In genomic region chr11:12229450-12230229, GRCh38 we compare ENCODE assay signal across 17 cellular contexts.
DNase-seq lines count a peak whose midpoint lies in the region; ATAC-seq and TF ChIP-seq lines count a peak whose summit lies in the region.
"Had no signal": no experiment of that assay in that cellular context is flagged by ENCODE, and none has a peak within 500 bp of the region (broad histone marks: within the 10 kb centered on the region; RNA-seq: fewer than 3 reads in every experiment).

No MANE protein-coding gene starts in this region.

- intact Hi-C loops in activated CD4-positive, alpha-beta T cell treated with anti-CD3 and anti-CD28 coated beads for 36 hours (cut with DNase I, micrococcal nuclease): no loop called here
- intact Hi-C loops in IMR-90 (cut with micrococcal nuclease) (loop anchor here (10.0 kb wide), 1 partner anchor 145 kb away; no protein-coding TSS in a partner anchor), left ventricle myocardium superior (cut with micrococcal nuclease) (no loop called here)

- no peak for TF ChIP-seq POLR2A in IMR-90 (IDR thresholded peaks at IDR 0.05; ENCODE audit: low read depth, low read length)

- H3K4me3 ChIP-seq in IMR-90 (ENCODE audit: insufficient read depth, low read depth, low read length): no peak overlapping the region

- no peak for ATAC-seq in activated CD4-positive, alpha-beta T cell treated with anti-CD3 and anti-CD28 coated beads for 36 hours
- ATAC-seq in IMR-90 (ENCODE audit: low read depth) (no peak), left ventricle myocardium superior (peak; percentile 31), GM21786 (IDR thresholded peaks at IDR 0.05; ENCODE audit: unreplicated experiment) (no peak)
- ATAC-seq in stimulated activated effector memory CD8-positive, alpha-beta T cell treated with anti-CD3 and anti-CD28 coated beads, Interleukin-12 subunit alpha, Interleukin-12 subunit beta, amount 100 ng/mL, for 72 hours: no peak
- ATAC-seq: activated T-cell treated with anti-CD3 and anti-CD28 coated beads, Interleukin-2, amount 50 U/mL, for 4 hours had no signal

- peak overlapping the region; percentile 39 for H2AK9ac ChIP-seq in IMR-90 (replicated peaks; ENCODE audit: low read depth, low read length, poor library complexity)

- POLR2A ChIA-PET in activated CD4-positive, alpha-beta T cell treated with anti-CD3 and anti-CD28 coated beads for 36 hours (lab: Charles Lee): no interaction called here
- POLR2A ChIA-PET in IMR-90 (lab: Charles Lee; ENCODE audit: unreplicated experiment): no interaction called here

- peak overlapping the region; percentile 10; the same call in 1 of the 2 replicates for H3K27ac ChIP-seq in IMR-90 (ENCODE audit: insufficient read depth, low read length)
- H3K27ac ChIP-seq: KMS-11 had no signal

- H4K5ac ChIP-seq in IMR-90 (ENCODE audit: low read depth, low read length): no peak overlapping the region

- H3K79me1 ChIP-seq in IMR-90 (ENCODE audit: low read depth in 1 of 2, low read length in 2 of 2): peaks cover 26 to 74% of the 10 kb centered on the region in 2 experiments

- H4K8ac ChIP-seq in IMR-90 (ENCODE audit: low read depth in 2 of 2, low read length in 2 of 2): peak overlapping the region in 1 of 2 experiments; percentile 19; a peak in 1 of 4 replicates

- H3K9ac ChIP-seq in IMR-90 (ENCODE audit: low read depth, low read length): no peak overlapping the region
- H3K9ac ChIP-seq: KMS-11 had no signal

- H3K9me3 Mint-ChIP-seq in activated CD4-positive, alpha-beta T cell treated with anti-CD3 and anti-CD28 coated beads for 36 hours (ENCODE audit: low read depth): no peaks in the 10 kb centered on the region
- H3K9me3 Mint-ChIP-seq in stimulated activated effector memory CD8-positive, alpha-beta T cell treated with anti-CD3 and anti-CD28 coated beads, Interleukin-12 subunit alpha, Interleukin-12 subunit beta, amount 100 ng/mL, for 72 hours: no peaks in the 10 kb centered on the region
- H3K9me3 Mint-ChIP-seq: activated B cell treated with CpG ODN at 0.5 μM for 24 hours; activated T-cell treated with anti-CD3 and anti-CD28 coated beads, Interleukin-2, amount 50 U/mL, for 4 hours; neural crest cell had no signal

- peaks cover 81% of the 10 kb centered on the region for H3K36me3 Mint-ChIP-seq in activated CD4-positive, alpha-beta T cell treated with anti-CD3 and anti-CD28 coated beads for 36 hours (ENCODE audit: low read depth)
- peaks cover 99% of the 10 kb centered on the region for H3K36me3 Mint-ChIP-seq in stimulated activated effector memory CD8-positive, alpha-beta T cell treated with anti-CD3 and anti-CD28 coated beads, Interleukin-12 subunit alpha, Interleukin-12 subunit beta, amount 100 ng/mL, for 72 hours

- H3K18ac ChIP-seq in IMR-90 (ENCODE audit: low read depth, low read length): no peak overlapping the region; the same call in 1 of the 2 replicates

- peaks cover 14% of the 10 kb centered on the region for H3K9me1 ChIP-seq in IMR-90 (ENCODE audit: insufficient read depth, low read length)

- 0 out of 2 replicates have a peak, but pooled peaks cover 2% of the 10 kb centered on the region for H3K4me1 ChIP-seq in IMR-90 (ENCODE audit: control insufficient read depth, insufficient read depth, low read length)

- H3K23ac ChIP-seq in IMR-90 (ENCODE audit: low read depth, low read length): no peak overlapping the region

- peak overlapping the region; percentile 6; the same call in 1 of the 2 replicates for H3K14ac ChIP-seq in IMR-90 (replicated peaks; ENCODE audit: low read depth, low read length)

- BruUV-seq in IMR-90 (replicated peaks; lab: Mats Ljungman, UMichigan): no TSS peak

- H4K20me1 ChIP-seq in IMR-90 (ENCODE audit: insufficient read depth, low read length): no peaks in the 10 kb centered on the region

- peak overlapping the region; percentile 62; the same call in 2 of the 3 replicates for H2BK15ac ChIP-seq in IMR-90 (ENCODE audit: low read depth, low read length)

- H3K27ac Mint-ChIP-seq in activated CD4-positive, alpha-beta T cell treated with anti-CD3 and anti-CD28 coated beads for 36 hours: peak overlapping the region; percentile 47
- H3K27ac Mint-ChIP-seq in stimulated activated effector memory CD8-positive, alpha-beta T cell treated with anti-CD3 and anti-CD28 coated beads, Interleukin-12 subunit alpha, Interleukin-12 subunit beta, amount 100 ng/mL, for 72 hours: peak overlapping the region; percentile 89
- H3K27ac Mint-ChIP-seq: activated B cell treated with CpG ODN at 0.5 μM for 24 hours had no signal

- TF ChIP-seq CTCF in IMR-90 (conservative IDR thresholded peaks at IDR 0.05; ENCODE audit: low read depth, low read length): no peak

- in situ Hi-C loops in IMR-90 (cut with MboI; ENCODE audit: low sequenced_read_pairs): loop anchor here (10.0 kb wide), 1 partner anchor 115 kb away; the partner anchor contains the start of gene MICAL2

- no CpG with 5 or more reads among the region's 7 CpGs for whole genome bisulfite sequencing in IMR-90 (ENCODE audit: extremely low coverage in 2 of 2, insufficient read length in 1 of 2), 2 experiments

- peaks cover 56% of the 10 kb centered on the region for H3K36me3 ChIP-seq in IMR-90 (ENCODE audit: control insufficient read depth, insufficient read depth, low read length)

- H3K4me1 Mint-ChIP-seq in activated CD4-positive, alpha-beta T cell treated with anti-CD3 and anti-CD28 coated beads for 36 hours: peaks cover 19% of the 10 kb centered on the region
- H3K4me1 Mint-ChIP-seq in stimulated activated effector memory CD8-positive, alpha-beta T cell treated with anti-CD3 and anti-CD28 coated beads, Interleukin-12 subunit alpha, Interleukin-12 subunit beta, amount 100 ng/mL, for 72 hours: peaks cover 41% of the 10 kb centered on the region

- H2AFZ ChIP-seq in IMR-90 (replicated peaks; ENCODE audit: low read length, poor library complexity): no peak overlapping the region

- no peaks in the 10 kb centered on the region for H3K27me3 Mint-ChIP-seq in activated CD4-positive, alpha-beta T cell treated with anti-CD3 and anti-CD28 coated beads for 36 hours

- no peak overlapping the region for H3K4ac ChIP-seq in IMR-90 (ENCODE audit: low read depth, low read length)

- H4K91ac ChIP-seq in IMR-90 (ENCODE audit: insufficient read depth, low read depth, low read length): peak overlapping the region; percentile 38; the same call in 1 of the 2 replicates

- peak overlapping the region; percentile 56; the same call in 1 of the 2 replicates for H2AK5ac ChIP-seq in IMR-90 (ENCODE audit: low read depth, low read length)

- CTCF ChIA-PET in activated CD4-positive, alpha-beta T cell treated with anti-CD3 and anti-CD28 coated beads for 36 hours (lab: Charles Lee): interaction anchor here (0.8 kb wide), 1 partner anchor 52 kb away, joined by 4 read pairs; no protein-coding TSS in a partner anchor
- CTCF ChIA-PET in IMR-90 (lab: Yijun Ruan, JAX): no interaction called here

- H3K56ac ChIP-seq in IMR-90 (ENCODE audit: extremely low read depth, insufficient read depth, low read length): no peak overlapping the region

- no peak overlapping the region for H3K4me3 Mint-ChIP-seq in activated CD4-positive, alpha-beta T cell treated with anti-CD3 and anti-CD28 coated beads for 36 hours
- H3K4me3 Mint-ChIP-seq in stimulated activated effector memory CD8-positive, alpha-beta T cell treated with anti-CD3 and anti-CD28 coated beads, Interleukin-12 subunit alpha, Interleukin-12 subunit beta, amount 100 ng/mL, for 72 hours: no peak overlapping the region
- H3K4me3 Mint-ChIP-seq: activated B cell treated with CpG ODN at 0.5 μM for 24 hours; activated T-cell treated with anti-CD3 and anti-CD28 coated beads, Interleukin-2, amount 50 U/mL, for 4 hours; neural crest cell had no signal

- no peak overlapping the region; the same call in 1 of the 2 replicates for H2BK120ac ChIP-seq in IMR-90 (ENCODE audit: low read depth, low read length)

- H3K9me3 ChIP-seq in IMR-90 (ENCODE audit: control insufficient read depth, insufficient read depth, low read length): no peaks in the 10 kb centered on the region

- DNase-seq in activated CD4-positive, alpha-beta T cell treated with anti-CD3 and anti-CD28 coated beads for 36 hours: no peak
- DNase-seq in activated CD4-positive, alpha-beta T cell treated with anti-CD3 and anti-CD28 coated beads, Interleukin-2, amount 50 U/mL, for 4 hours: no peak
- no peak for DNase-seq in IMR-90
- DNase-seq in left ventricle myocardium superior: no peak
- no peak for DNase-seq in stimulated activated effector memory CD8-positive, alpha-beta T cell treated with anti-CD3 and anti-CD28 coated beads, Interleukin-12 subunit alpha, Interleukin-12 subunit beta, amount 100 ng/mL, for 72 hours (ENCODE audit: low spot score in 2 of 2)
- no peak for DNase-seq in dermis blood vessel endothelial cell
- no peak for DNase-seq in NCI-H2081 (lab: John Stamatoyannopoulos, UW)
- DNase-seq: activated B cell treated with CpG ODN at 0.5 μM for 24 hours; activated T-cell treated with anti-CD3 and anti-CD28 coated beads, Interleukin-2, amount 50 U/mL, for 4 hours; anterior cingulate cortex; H7; hypothalamus; NCI-H1436; NCI-H510A had no signal

- dilution Hi-C loops in IMR-90 (cut with HindIII; ENCODE audit: low sequenced_read_pairs, unreplicated experiment): no loop called here

- H3K4me2 ChIP-seq in IMR-90 (ENCODE audit: low read depth, low read length): no peak overlapping the region
- H3K4me2 ChIP-seq: KMS-11 had no signal

- no peak for TF ChIP-seq RAD21 in IMR-90 (IDR thresholded peaks at IDR 0.05; ENCODE audit: low read length)

- peak overlapping the region; percentile 17 for H2BK5ac ChIP-seq in IMR-90 (ENCODE audit: low read depth, low read length, poor library complexity, severe bottlenecking)

- H2BK20ac ChIP-seq in IMR-90 (ENCODE audit: low read depth, low read length): peak overlapping the region; percentile 3; the same call in 1 of the 2 replicates

- H3K27me3 ChIP-seq in IMR-90 (ENCODE audit: control insufficient read depth, insufficient read depth, low read length): no peaks in the 10 kb centered on the region

TF ChIP-seq in IMR-90, 13 proteins besides CTCF, POLR2A, EP300 and RAD21 (continues in another document):
- TF ChIP-seq CEBPB (IDR thresholded peaks at IDR 0.05; ENCODE audit: low read depth, low read length) (no peak), MAZ (IDR thresholded peaks at IDR 0.05; ENCODE audit: borderline replicate concordance, low read depth, low read length) (no peak), BHLHE40 (IDR thresholded peaks at IDR 0.05; ENCODE audit: low read depth, low read length) (no peak), MXI1 (IDR thresholded peaks at IDR 0.05; ENCODE audit: borderline replicate concordance, low read depth, low read length) (no peak), MAFK (IDR thresholded peaks at IDR 0.05; ENCODE audit: low read depth, low read length) (no peak), RFX5 (IDR thresholded peaks at IDR 0.05; ENCODE audit: low read depth, low read length) (no peak), NFE2L2 (IDR thresholded peaks at IDR 0.05; ENCODE audit: low read depth, low read length) (no peak), FOS (IDR thresholded peaks at IDR 0.05; ENCODE audit: low read depth, low read length) (no peak), SMC3 (IDR thresholded peaks at IDR 0.05; ENCODE audit: low read depth, low read length) (no peak), RCOR1 (IDR thresholded peaks at IDR 0.05; ENCODE audit: insufficient replicate concordance, low read length) (no peak)
